ENCODE assay signal across 9 cellular contexts in the genomic region with DNA sequence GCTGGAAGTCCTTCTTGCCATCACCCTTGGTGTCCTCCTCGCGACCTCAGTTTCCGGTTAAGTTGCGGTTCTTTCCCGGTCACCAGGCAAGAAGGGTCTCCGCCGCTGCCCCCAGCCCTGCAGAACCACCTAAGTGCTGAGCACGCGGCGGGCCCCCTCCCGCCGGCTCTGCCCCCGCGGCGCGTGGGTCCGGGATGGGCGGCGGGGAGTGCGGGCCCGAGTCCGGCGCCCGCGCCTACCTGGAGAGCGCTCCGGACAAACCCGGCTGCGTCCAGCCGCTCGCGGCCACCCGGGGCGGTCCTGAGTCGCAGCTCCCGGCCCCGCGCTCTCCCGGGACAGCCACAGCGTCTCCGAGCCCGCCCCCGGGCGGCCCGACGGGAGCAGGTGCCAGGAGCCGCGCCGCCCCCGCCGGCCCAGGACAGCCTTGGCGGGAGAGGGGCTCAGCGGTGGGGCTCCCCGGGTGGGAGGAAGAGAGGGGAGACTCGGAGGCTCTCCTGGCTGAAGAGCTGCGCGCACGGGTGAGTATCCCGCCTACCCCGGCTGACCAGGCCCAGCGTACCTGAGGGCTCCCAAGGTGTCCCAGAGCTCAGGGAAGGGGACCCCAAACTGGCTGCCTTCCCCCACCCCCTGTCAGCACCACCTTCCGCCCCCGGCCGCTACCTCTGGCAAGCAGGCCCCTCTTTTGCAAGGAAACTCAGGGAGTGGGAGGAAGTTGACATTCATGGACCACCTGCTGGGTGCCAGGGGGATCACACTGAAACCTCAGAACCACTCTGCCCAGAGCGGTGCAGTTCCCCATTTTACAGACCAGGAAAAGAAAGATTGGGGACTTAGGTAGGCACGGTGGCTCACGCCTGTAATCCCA. TPM values are rescaled to one million over a fixed set of nuclear protein-coding genes. Genes with fewer than 3 reads are reported as not detected.
DNase-seq lines count a peak whose midpoint lies in the region; ATAC-seq and TF ChIP-seq lines count a peak whose summit lies in the region.
"Had no signal": no experiment of that assay in that cellular context is flagged by ENCODE, and none has a peak within 500 bp of the region (broad histone marks: within the 10 kb centered on the region; RNA-seq: fewer than 3 reads in every experiment).

No MANE protein-coding gene starts in this region.

- DNase-seq in RPMI8226 (peak; percentile 41), Right ventricle myocardium superior (no peak), retinal pigment epithelial cell (ENCODE audit: low read depth) (no peak), NCI-H2081 treated with DMSO at 0.1 percent for 48 hours (lab: John Stamatoyannopoulos, UW) (no peak), NCI-H1092 treated with DMSO at 0.1 percent for 48 hours (lab: John Stamatoyannopoulos, UW) (no peak)
- DNase-seq in activated CD4-positive, alpha-beta T cell treated with anti-CD3 and anti-CD28 coated beads for 48 hours, result no peak

- intact Hi-C loops in Right ventricle myocardium superior (cut with DNase I), result no loop called here

- peak; percentile 14 for TF ChIP-seq CTCF in GM12873 (IDR thresholded peaks at IDR 0.05; ENCODE audit: insufficient read depth, low read depth, low read length, missing control alignments)
- TF ChIP-seq CTCF in retinal pigment epithelial cell (conservative IDR thresholded peaks at IDR 0.05; ENCODE audit: low read depth, low read length), result no peak

- ATAC-seq in Right ventricle myocardium superior (ENCODE audit: poor library complexity) (peak; percentile 69), GM18867 (IDR thresholded peaks at IDR 0.05; ENCODE audit: unreplicated experiment) (no peak)

- peak overlapping the region; percentile 32 for H3K4me3 ChIP-seq in retinal pigment epithelial cell (ENCODE audit: low read length)

RNA-seq across cellular contexts. Expression of a gene that starts 22.2 kb away (rescaled TPM):
- total RNA-seq in Right ventricle myocardium superior, result 0.59 TPM

RNA-seq across cellular contexts. Expression of a gene that starts 25.7 kb away (rescaled TPM):
- 0.16 TPM for total RNA-seq in Right ventricle myocardium superior
- total RNA-seq: fibroblast of villous mesenchyme had no signal

RNA-seq across cellular contexts. Expression of a gene that starts 40.0 kb away (rescaled TPM):
- total RNA-seq in Right ventricle myocardium superior, result 2.5 TPM

RNA-seq across cellular contexts. Expression of a gene that starts 48.6 kb away (rescaled TPM):
- total RNA-seq in Right ventricle myocardium superior, result 22.6 TPM

RNA-seq across cellular contexts. Expression of a gene that starts 50.0 kb away (rescaled TPM):
- total RNA-seq in Right ventricle myocardium superior, result 0.11 TPM
- total RNA-seq: fibroblast of villous mesenchyme had no signal
